ENCODE assay signal across 12 cellular contexts in genomic region chr1:164735315-164736052, GRCh38.
DNase-seq lines count a peak whose midpoint lies in the region; ATAC-seq and TF ChIP-seq lines count a peak whose summit lies in the region.
"Had no signal": no experiment of that assay in that cellular context is flagged by ENCODE, and none has a peak within 500 bp of the region (broad histone marks: within the 10 kb centered on the region; RNA-seq: fewer than 3 reads in every experiment).

No MANE protein-coding gene starts in this region.

- intact Hi-C loops in lower leg skin (cut with DNase I; ENCODE audit: low total_unique reads), result no loop called here

- H3K4me3 ChIP-seq in SJCRH30, result no peak overlapping the region
- H3K4me3 ChIP-seq in lower leg skin (ENCODE audit: low read depth, poor library complexity, severe bottlenecking), result no peak overlapping the region
- H3K4me3 ChIP-seq: lung, tibial nerve had no signal

- ATAC-seq in HG02623 (IDR thresholded peaks at IDR 0.05; ENCODE audit: unreplicated experiment), result no peak

- DNase-seq in NCI-H345 (lab: John Stamatoyannopoulos, UW) (peak; percentile 15), NCI-H345 treated with DMSO at 0.1 percent for 48 hours (lab: John Stamatoyannopoulos, UW; ENCODE audit: unreplicated experiment) (no peak), SJCRH30 (peak; percentile 67 to 68), foreskin melanocyte (peak; percentile 79), superior temporal gyrus (ENCODE audit: extremely low spot score) (peak; percentile 88), GM19238 (ENCODE audit: insufficient read length, low spot score) (no peak), lower leg skin (ENCODE audit: low spot score in 2 of 2) (no peak)
- DNase-seq: NCI-H1436; stimulated activated CD4-positive, alpha-beta T cell treated with anti-CD3 and anti-CD28 coated beads, Interleukin-1b, Interleukin-23, amount 100 ng/mL, for 48 hours had no signal

- H3K9me3 ChIP-seq in SJCRH30 (replicated peaks), result no peaks in the 10 kb centered on the region
- H3K9me3 ChIP-seq: tibial nerve had no signal

- H3K27me3 ChIP-seq in SJCRH30, result no peaks in the 10 kb centered on the region
- H3K27me3 ChIP-seq: tibial nerve had no signal

- H3K36me3 ChIP-seq in SJCRH30, result no peaks in the 10 kb centered on the region
- H3K36me3 ChIP-seq: tibial nerve had no signal

- H3K27ac ChIP-seq in SJCRH30, result no peak overlapping the region; the same call in 1 of the 2 replicates
- H3K27ac ChIP-seq: tibial nerve had no signal

- H3K4me1 ChIP-seq in SJCRH30, result peaks cover 14% of the 10 kb centered on the region

- TF ChIP-seq POLR2A in lower leg skin (IDR thresholded peaks at IDR 0.05), result no peak

- 87 to 89% methylated on average over 7 of the region's 7 CpGs for WGBS in lower leg skin, 2 donors

- no peak for TF ChIP-seq CTCF in lower leg skin (IDR thresholded peaks at IDR 0.05)

Comparison
In these comparisons a context has a peak if more than half of its experiments do, and no peak if none do; other contexts are left out.
1. DNase-seq: peak in NCI-H345 (single experiment), SJCRH30 (2 of 2), foreskin melanocyte (single experiment) and superior temporal gyrus (single experiment); none in NCI-H345 treated with DMSO at 0.1 percent for 48 hours (single experiment), GM19238 (single experiment) and lower leg skin (0 of 2).